13 cellular contexts compared by ENCODE assay signal in the genomic region with DNA sequence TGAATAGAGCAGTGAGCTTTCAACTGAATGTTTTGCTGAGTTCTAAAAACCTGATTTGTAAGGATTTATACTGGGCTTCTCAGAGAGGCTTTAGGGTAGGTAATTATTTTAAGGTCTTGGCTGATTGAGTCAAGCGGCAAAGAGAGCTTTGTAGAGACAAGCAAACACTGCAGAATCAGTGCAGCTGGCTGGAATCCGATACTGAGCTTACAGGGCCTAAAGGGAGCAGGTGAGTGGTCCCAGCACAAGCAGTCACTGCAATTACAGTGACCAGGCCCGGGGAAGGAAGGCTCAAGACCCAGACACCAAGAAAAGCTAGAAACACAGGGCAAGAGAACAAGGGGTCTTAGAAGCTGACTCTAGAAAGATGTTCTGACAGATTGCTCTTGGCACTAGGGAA. TPM values are rescaled to one million over a fixed set of nuclear protein-coding genes. Genes with fewer than 3 reads are reported as not detected.
"Had no signal": no experiment of that assay in that cellular context is flagged by ENCODE, and none has a peak within 500 bp of the region (broad histone marks: within the 10 kb centered on the region; RNA-seq: fewer than 3 reads in every experiment).

No MANE protein-coding gene starts in this region.

- H3K9me3 ChIP-seq: ascending aorta, esophagus squamous epithelium, right atrium auricular region, vagina had no signal

- H3K27me3 ChIP-seq: ascending aorta, cardiac muscle cell, right atrium auricular region, vagina had no signal

- H3K27ac ChIP-seq: ascending aorta, cardiac muscle cell, right atrium auricular region, vagina had no signal

- DNase-seq: activated CD4-positive, alpha-beta T cell treated with anti-CD3 and anti-CD28 coated beads for 48 hours; activated naive CD4-positive, alpha-beta T cell treated with Interleukin-2 at 50 U/mL for 16 hours; activated naive CD8-positive, alpha-beta T cell treated with anti-CD3 and anti-CD28 coated beads, Interleukin-2, amount 50 U/mL, for 24 hours; esophagus squamous epithelium; immature natural killer cell; left colon; posterior cingulate gyrus had no signal

- H3K4me3 ChIP-seq: ascending aorta, cardiac muscle cell, esophagus squamous epithelium, right atrium auricular region, skin epidermis, vagina had no signal

- H3K36me3 ChIP-seq: ascending aorta, cardiac muscle cell, esophagus squamous epithelium, right atrium auricular region, vagina had no signal

- H3K4me1 ChIP-seq: vagina had no signal

- ATAC-seq: activated naive CD8-positive, alpha-beta T cell treated with anti-CD3 and anti-CD28 coated beads, Interleukin-2, amount 50 U/mL, for 24 hours; left colon; WTC11 had no signal

RNA-seq across cellular contexts. Expression of a gene that starts 54.3 kb away (rescaled TPM):
- total RNA-seq: cardiac muscle cell had no signal
- polyA plus RNA-seq: cardiac muscle cell, immature natural killer cell had no signal
